ENCODE assay signal across 5 cellular contexts in the genomic region with DNA sequence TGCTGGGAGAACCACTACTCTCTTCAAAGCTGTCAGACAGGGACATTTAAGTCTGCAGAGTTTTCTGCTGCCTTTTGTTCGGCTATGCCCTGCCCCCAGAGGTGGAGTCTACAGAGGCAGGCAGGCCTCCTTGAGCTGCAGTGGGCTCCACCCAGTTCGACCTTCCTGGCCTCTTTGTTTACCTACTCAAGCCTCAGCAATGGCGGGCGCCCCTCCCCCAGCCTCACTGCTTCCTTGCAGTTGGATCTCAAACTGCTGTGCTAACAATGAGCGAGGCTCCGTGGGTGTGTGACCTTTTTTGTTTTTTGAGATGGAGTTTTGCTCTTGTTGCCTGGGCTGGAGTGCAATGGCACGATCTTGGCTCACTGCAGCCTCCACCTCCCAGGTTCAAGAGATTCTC.
DNase-seq lines count a peak whose midpoint lies in the region; ATAC-seq, FAIRE-seq and TF ChIP-seq lines count a peak whose summit lies in the region.
"Not testable (repeated sequence)": the region's sequence is repeated elsewhere in the genome, so short reads cannot be mapped to it uniquely, and the experiment has no call there.

No MANE protein-coding gene starts in this region.

- not testable (repeated sequence) for H2BK12ac ChIP-seq in neuronal stem cell (ENCODE audit: low read length)

- ATAC-seq in WTC11, HepG2: not testable (repeated sequence)

- BruUV-seq in HepG2 (replicated peaks; lab: Mats Ljungman, UMichigan) = not testable (repeated sequence)

- POLR2A ChIA-PET in WTC11 (lab: Charles Lee); HepG2 (lab: Yijun Ruan, JAX): not testable (repeated sequence)

- not testable (repeated sequence) for H3K27ac ChIP-seq in HepG2 (ENCODE audit: extremely low read length, insufficient read depth, low read length); neuronal stem cell (replicated peaks; ENCODE audit: low read length)

- H3K27ac Mint-ChIP-seq in WTC11; neural crest cell (ENCODE audit: unreplicated experiment): not testable (repeated sequence)

- not testable (repeated sequence) for H3K23ac ChIP-seq in neuronal stem cell (ENCODE audit: low read depth, low read length, poor library complexity)

- CTCF ChIA-PET in WTC11 (lab: Charles Lee); HepG2 (lab: Yijun Ruan, JAX; ENCODE audit: low intra/inter-chr PET ratio, low total read pairs): not testable (repeated sequence)

- H2AK5ac ChIP-seq in neuronal stem cell (ENCODE audit: low read depth, low read length) = not testable (repeated sequence)

- H2BK5ac ChIP-seq in neuronal stem cell (ENCODE audit: low read length) = not testable (repeated sequence)

- H3K18ac ChIP-seq in neuronal stem cell (ENCODE audit: low read length) = not testable (repeated sequence)

- intact Hi-C loops in HepG2 (cut with micrococcal nuclease; ENCODE audit: unreplicated experiment) = not testable (repeated sequence)

- DNase-seq in ELF-1 (ENCODE audit: low read depth, low spot score) = peak; percentile 53
- DNase-seq in WTC11 (ENCODE audit: low spot score) = peak; percentile 32
- DNase-seq in HepG2 (ENCODE audit: low spot score); neuronal stem cell (ENCODE audit: low spot score): not testable (repeated sequence)
- DNase-seq in neural crest cell (ENCODE audit: low read depth, low spot score) = peak; percentile 10

- H3K79me1 ChIP-seq in neuronal stem cell (ENCODE audit: low read depth, low read length) = not testable (repeated sequence)

- not testable (repeated sequence) for H3K79me2 ChIP-seq in HepG2 (ENCODE audit: insufficient read depth, low read length)

- FAIRE-seq in HepG2 (lab: Jason Lieb, UNC) = not testable (repeated sequence)

- H4K91ac ChIP-seq in neuronal stem cell (ENCODE audit: low read depth, low read length, poor library complexity) = not testable (repeated sequence)

- not testable (repeated sequence) for H4K20me1 ChIP-seq in HepG2 (ENCODE audit: insufficient read depth, low read length)

- peaks cover 30% of the 10 kb centered on the region for H3K36me3 Mint-ChIP-seq in WTC11
- H3K36me3 Mint-ChIP-seq in neural crest cell (ENCODE audit: low read depth) = peaks cover 35% of the 10 kb centered on the region

- not testable (repeated sequence) for H3K4ac ChIP-seq in neuronal stem cell (ENCODE audit: low read length)

- H3K4me2 ChIP-seq in HepG2 (ENCODE audit: low read depth, low read length); neuronal stem cell (ENCODE audit: insufficient read depth, low read length, poor library complexity, severe bottlenecking): not testable (repeated sequence)

- in situ Hi-C loops in HepG2 (cut with HindIII; ENCODE audit: extremely low pct_ligation_motif_present, low pct_unique_long_range_greater_than_20kb) = not testable (repeated sequence)

- H3K9me3 Mint-ChIP-seq in WTC11 = peaks cover 37% of the 10 kb centered on the region
- peaks cover 24% of the 10 kb centered on the region for H3K9me3 Mint-ChIP-seq in neural crest cell

- not testable (repeated sequence) for H3K4me1 Mint-ChIP-seq in WTC11, neural crest cell

- H3K9me3 ChIP-seq in HepG2 (ENCODE audit: low read length) = not testable (repeated sequence)
- peaks cover 0 to 16% of the 10 kb centered on the region in 2 donors for H3K9me3 ChIP-seq in neuronal stem cell (replicated peaks in 1 of 2; ENCODE audit: control insufficient read depth in 2 of 2, insufficient read depth in 1 of 2, low read depth in 1 of 2, low read length in 2 of 2)

- H2BK15ac ChIP-seq in neuronal stem cell (ENCODE audit: low read length) = not testable (repeated sequence)

- 70% methylated on average over 6 of the region's 7 CpGs for WGBS in HepG2 (ENCODE audit: low lambda C conversion rate)
- no CpG with 5 or more reads among the region's 7 CpGs for WGBS in neuronal stem cell (ENCODE audit: extremely low coverage in 2 of 2, insufficient read length in 2 of 2, insufficient replicate concordance in 1 of 2), 2 donors

- not testable (repeated sequence) for H3K14ac ChIP-seq in neuronal stem cell (ENCODE audit: low read length)

- not testable (repeated sequence) for H2BK120ac ChIP-seq in neuronal stem cell (ENCODE audit: low read depth, low read length)

- not testable (repeated sequence) for H4K8ac ChIP-seq in neuronal stem cell (ENCODE audit: low read depth, low read length)

- not testable (repeated sequence) for TF ChIP-seq RAD21 in HepG2 (CRISPR knock-in tag; IDR thresholded peaks at IDR 0.05)

- H3K27me3 Mint-ChIP-seq in WTC11 (ENCODE audit: low read depth); neural crest cell (ENCODE audit: low read depth): not testable (repeated sequence)

- not testable (repeated sequence) for H3K4me3 ChIP-seq in HepG2 (replicated peaks in 1 of 3; ENCODE audit: insufficient read depth in 1 of 3, low read depth in 2 of 3, low read length in 3 of 3); neuronal stem cell (ENCODE audit: low read length in 2 of 2)

- TF ChIP-seq EP300 in HepG2 (IDR thresholded peaks at IDR 0.05; ENCODE audit: low read depth in 2 of 2, low read length in 2 of 2); HepG2 (CRISPR knock-in tag; IDR thresholded peaks at IDR 0.05; ENCODE audit: borderline replicate concordance): not testable (repeated sequence)

- H3K4me1 ChIP-seq in HepG2 (ENCODE audit: insufficient read depth, low read length); neuronal stem cell (ENCODE audit: control insufficient read depth in 2 of 2, insufficient read depth in 1 of 2, low read depth in 1 of 2, low read length in 2 of 2): not testable (repeated sequence)

- TF ChIP-seq CTCF in WTC11 (IDR thresholded peaks at IDR 0.05); HepG2 (CRISPR knock-in tag; IDR thresholded peaks at IDR 0.05); neural crest cell (conservative IDR thresholded peaks at IDR 0.05): not testable (repeated sequence)

- H3K4me3 Mint-ChIP-seq in WTC11, neural crest cell: not testable (repeated sequence)

- not testable (repeated sequence) for H3K27me3 ChIP-seq in HepG2 (ENCODE audit: control insufficient read depth in 1 of 2, insufficient read depth in 2 of 2, low read length in 2 of 2); neuronal stem cell (ENCODE audit: control insufficient read depth in 3 of 3, insufficient read depth in 3 of 3, low read depth in 1 of 3, low read length in 3 of 3)

- H3K36me3 ChIP-seq in HepG2 (replicated peaks in 1 of 2; ENCODE audit: control insufficient read depth in 1 of 2, insufficient read depth in 2 of 2, low read length in 2 of 2); neuronal stem cell (replicated peaks in 1 of 2; ENCODE audit: control insufficient read depth in 2 of 2, insufficient read depth in 2 of 2, low read length in 2 of 2): not testable (repeated sequence)

- not testable (repeated sequence) for H2AFZ ChIP-seq in HepG2 (ENCODE audit: low read length)
- peak overlapping the region; percentile 35 for H2AFZ ChIP-seq in neuronal stem cell (ENCODE audit: low read length)

- not testable (repeated sequence) for H3K9ac ChIP-seq in HepG2 (ENCODE audit: insufficient read depth, low read depth, low read length); neuronal stem cell (ENCODE audit: low read depth, low read length, poor library complexity)

- not testable (repeated sequence) for TF ChIP-seq POLR2A in HepG2 (IDR thresholded peaks at IDR 0.05; ENCODE audit: insufficient read depth in 1 of 2, low read depth in 2 of 2, low read length in 2 of 2)

TF ChIP-seq in HepG2, 621 proteins besides CTCF, POLR2A, EP300 and RAD21 (continues in another document):
- TF ChIP-seq FOXA1 (IDR thresholded peaks at IDR 0.05); NR2F6 (CRISPR knock-in tag; IDR thresholded peaks at IDR 0.05): not testable (repeated sequence)
- TF ChIP-seq FOXA1 (CRISPR knock-in tag; IDR thresholded peaks at IDR 0.05) (peak; percentile 32; the same call in 1 of the 2 replicates), ZNF770 (CRISPR knock-in tag; IDR thresholded peaks at IDR 0.05) (0 out of 2 replicates have a peak, but pooled peaks have one; percentile 33), NR2F1 (CRISPR knock-in tag; IDR thresholded peaks at IDR 0.05) (peak; percentile 30 to 42; a peak in 3 of 4 replicates), NR2F6 (IDR thresholded peaks at IDR 0.05) (peak; percentile 40; the same call in 1 of the 2 replicates), ZBTB33 (CRISPR knock-in tag; IDR thresholded peaks at IDR 0.05) (peak; percentile 60; the same call in 1 of the 2 replicates)
